ENCODE assay signal across 8 cellular contexts in genomic region chr1:213988639-213989070, GRCh38. TPM values are rescaled to one million over a fixed set of nuclear protein-coding genes. Genes with fewer than 3 reads are reported as not detected.
DNase-seq lines count a peak whose midpoint lies in the region; ATAC-seq and TF ChIP-seq lines count a peak whose summit lies in the region.

No MANE protein-coding gene starts in this region.

- H3K4me1 ChIP-seq in gastrocnemius medialis: peaks cover 20 to 23% of the 10 kb centered on the region in 2 donors

- in situ Hi-C loops in gastrocnemius medialis (cut with MboI; ENCODE audit: low sequenced_read_pairs in 4 of 4): no loop called here

- H3K27ac ChIP-seq in gastrocnemius medialis: peak overlapping the region; percentile 90 to 92 (median 90)

- CTCF ChIA-PET in activated CD8-positive, alpha-beta T cell treated with anti-CD3 and anti-CD28 coated beads for 36 hours (lab: Charles Lee): interaction anchor here (1.1 kb wide), 1 partner anchor 10 kb away, joined by 4 read pairs; no protein-coding TSS in a partner anchor

- peak overlapping the region; percentile 65 to 85 (median 82) for H3K4me3 ChIP-seq in gastrocnemius medialis

- peaks cover 0 to 21% (median 20%) of the 10 kb centered on the region in 3 donors for H3K27me3 ChIP-seq in gastrocnemius medialis

- intact Hi-C loops in Right ventricle myocardium inferior (cut with DNase I) (loop anchor here (2.0 to 10.0 kb wide), 5 partner anchors 42 to 744 kb away; no protein-coding TSS in a partner anchor), cardiac septum (cut with DNase I) (loop anchor here (2.0 to 10.0 kb wide), 3 partner anchors 42 to 744 kb away; no protein-coding TSS in a partner anchor), left cardiac atrium (cut with DNase I) (loop anchor here in 1 of 2 donors (5.0 to 10.0 kb wide), 2 partner anchors 124 to 604 kb away; no protein-coding TSS in a partner anchor), gastrocnemius medialis (cut with DNase I; ENCODE audit: low total_unique reads) (loop anchor here (2.0 to 5.0 kb wide), 2 partner anchors 40 to 134 kb away; no protein-coding TSS in a partner anchor)
- intact Hi-C loops in activated CD8-positive, alpha-beta T cell treated with anti-CD3 and anti-CD28 coated beads for 36 hours (cut with micrococcal nuclease): no loop called here

- POLR2A ChIA-PET in activated CD8-positive, alpha-beta T cell treated with anti-CD3 and anti-CD28 coated beads for 36 hours (lab: Charles Lee): no interaction called here

- no peaks in the 10 kb centered on the region for H3K9me3 ChIP-seq in gastrocnemius medialis

- TF ChIP-seq POLR2A in gastrocnemius medialis (IDR thresholded peaks at IDR 0.05): peak in 1 of 2 donors; percentile 6

- no peak for TF ChIP-seq CTCF in activated CD8-positive, alpha-beta T cell treated with anti-CD3 and anti-CD28 coated beads for 36 hours (IDR thresholded peaks at IDR 0.05)
- no peak for TF ChIP-seq CTCF in gastrocnemius medialis (IDR thresholded peaks at IDR 0.05 in 4 of 5, conservative IDR thresholded peaks at IDR 0.05 in 1 of 5)

- ATAC-seq in Right ventricle myocardium inferior (no peak), left cardiac atrium (peak; percentile 11 to 13), gastrocnemius medialis (peak; percentile 27 to 29), HG02852 (IDR thresholded peaks at IDR 0.05; ENCODE audit: unreplicated experiment) (no peak)
- ATAC-seq in activated CD8-positive, alpha-beta T cell treated with anti-CD3 and anti-CD28 coated beads for 36 hours: no peak

- peak overlapping the region; percentile 77 for H3K4me3 Mint-ChIP-seq in activated CD8-positive, alpha-beta T cell treated with anti-CD3 and anti-CD28 coated beads for 36 hours

- peaks cover 80% of the 10 kb centered on the region for H3K27me3 Mint-ChIP-seq in activated CD8-positive, alpha-beta T cell treated with anti-CD3 and anti-CD28 coated beads for 36 hours

- H3K9me3 Mint-ChIP-seq in activated CD8-positive, alpha-beta T cell treated with anti-CD3 and anti-CD28 coated beads for 36 hours: no peaks in the 10 kb centered on the region

- no peaks in the 10 kb centered on the region for H3K36me3 Mint-ChIP-seq in activated CD8-positive, alpha-beta T cell treated with anti-CD3 and anti-CD28 coated beads for 36 hours (ENCODE audit: low read depth)

- DNase-seq in Right ventricle myocardium inferior (ENCODE audit: missing footprints) (peak; percentile 56), cardiac septum (ENCODE audit: low spot score) (no peak), left cardiac atrium (no peak), gastrocnemius medialis (peak in 1 of 2 donors; percentile 23), NCI-H345 (lab: John Stamatoyannopoulos, UW) (no peak), NCI-H146 treated with DMSO at 0.1 percent for 48 hours (lab: John Stamatoyannopoulos, UW; ENCODE audit: unreplicated experiment) (no peak)
- DNase-seq in activated CD8-positive, alpha-beta T cell treated with anti-CD3 and anti-CD28 coated beads for 36 hours: no peak

- peaks cover 29% of the 10 kb centered on the region for H3K4me1 Mint-ChIP-seq in activated CD8-positive, alpha-beta T cell treated with anti-CD3 and anti-CD28 coated beads for 36 hours (ENCODE audit: low read depth)

- no peaks in the 10 kb centered on the region for H3K36me3 ChIP-seq in gastrocnemius medialis

- H3K27ac Mint-ChIP-seq in activated CD8-positive, alpha-beta T cell treated with anti-CD3 and anti-CD28 coated beads for 36 hours: no peak overlapping the region

RNA-seq across cellular contexts. Expression of gene PROX1, which starts 0.9 kb away (rescaled TPM):
- total RNA-seq in Right ventricle myocardium inferior (82.9 TPM), cardiac septum (110 TPM), left cardiac atrium (10 to 100 TPM; 59.5 to 77.9 TPM), gastrocnemius medialis (1 to 10 TPM; 4.1 to 8.0 (median 5.5) TPM)
- under 1 TPM in 1 of 2 experiments, not detected in 1; 0.09 TPM for total RNA-seq in activated CD8-positive, alpha-beta T cell treated with anti-CD3 and anti-CD28 coated beads for 36 hours

Comparison
In these comparisons a context has a peak if more than half of its experiments do, and no peak if none do; other contexts are left out.
1. ATAC-seq: peak in left cardiac atrium (2 of 2) and gastrocnemius medialis (2 of 2); none in Right ventricle myocardium inferior (single experiment), activated CD8-positive, alpha-beta T cell treated with anti-CD3 and anti-CD28 coated beads for 36 hours (single experiment) and HG02852 (single experiment).